12 cellular contexts compared by ENCODE assay signal in genomic region chr6:161271343-161272019, GRCh38. TPM values are rescaled to one million over a fixed set of nuclear protein-coding genes. Genes with fewer than 3 reads are reported as not detected.
DNase-seq lines count a peak whose midpoint lies in the region; ATAC-seq and TF ChIP-seq lines count a peak whose summit lies in the region.
"Had no signal": no experiment of that assay in that cellular context is flagged by ENCODE, and none has a peak within 500 bp of the region (broad histone marks: within the 10 kb centered on the region; RNA-seq: fewer than 3 reads in every experiment).

No MANE protein-coding gene starts in this region.

- no peak for TF ChIP-seq CTCF in nephron (IDR thresholded peaks at IDR 0.05; ENCODE audit: unreplicated experiment in 3 of 3)

- peaks cover 20 to 21% of the 10 kb centered on the region in 2 donors for H3K4me1 Mint-ChIP-seq in effector memory CD8-positive, alpha-beta T cell (ENCODE audit: low read depth in 2 of 2)
- peaks cover 36% of the 10 kb centered on the region for H3K4me1 Mint-ChIP-seq in nephron

- peaks cover 30% of the 10 kb centered on the region for H3K36me3 Mint-ChIP-seq in effector memory CD8-positive, alpha-beta T cell (ENCODE audit: insufficient read depth)
- H3K36me3 Mint-ChIP-seq in nephron (ENCODE audit: low read depth), result peaks cover 26% of the 10 kb centered on the region

- ATAC-seq in effector memory CD8-positive, alpha-beta T cell (replicated peaks), result no peak
- no peak for ATAC-seq in GM19467 (IDR thresholded peaks at IDR 0.05; ENCODE audit: unreplicated experiment)
- ATAC-seq: esophagus mucosa had no signal

- peak overlapping the region; percentile 5 to 40 for H3K27ac Mint-ChIP-seq in effector memory CD8-positive, alpha-beta T cell
- peak overlapping the region in 1 of 3 experiments; percentile 13 for H3K27ac Mint-ChIP-seq in nephron

- no peak overlapping the region for H3K4me3 Mint-ChIP-seq in effector memory CD8-positive, alpha-beta T cell
- peak overlapping the region; percentile 33 to 64 (median 40) for H3K4me3 Mint-ChIP-seq in nephron

- DNase-seq in CD1c-positive myeloid dendritic cell (ENCODE audit: extremely low spot score), result peak; percentile 15
- DNase-seq in M059J (ENCODE audit: low read depth), result peak; percentile 63
- no peak for DNase-seq in effector memory CD8-positive, alpha-beta T cell
- DNase-seq in NCI-H2171 treated with DMSO at 0.1 percent for 48 hours (lab: John Stamatoyannopoulos, UW), result no peak
- DNase-seq in kidney tubule cell (ENCODE audit: low spot score), result no peak
- no peak for DNase-seq in NCI-H1930 (lab: John Stamatoyannopoulos, UW)
- DNase-seq: GF-D8; NCI-H1436; stimulated activated naive CD4-positive, alpha-beta T cell treated with Interleukin-2 at 50 U/mL for 16 hours had no signal

- no peaks in the 10 kb centered on the region for H3K27me3 Mint-ChIP-seq in effector memory CD8-positive, alpha-beta T cell
- no peaks in the 10 kb centered on the region for H3K27me3 Mint-ChIP-seq in nephron (ENCODE audit: low read depth)

- no peaks in the 10 kb centered on the region for H3K9me3 Mint-ChIP-seq in effector memory CD8-positive, alpha-beta T cell
- H3K9me3 Mint-ChIP-seq in nephron, result no peaks in the 10 kb centered on the region

RNA-seq across cellular contexts. Expression of gene AGPAT4, which starts 2.4 kb away (rescaled TPM):
- total RNA-seq in M059J (2014; rRNA removed; shearing (Covaris generic)), result 12.0 and 20.5 TPM in 2 replicates

Comparison
In these comparisons a context has a peak if more than half of its experiments do, and no peak if none do; other contexts are left out.
1. DNase-seq: peak in CD1c-positive myeloid dendritic cell (single experiment) and M059J (single experiment); none in effector memory CD8-positive, alpha-beta T cell (0 of 3), NCI-H2171 treated with DMSO at 0.1 percent for 48 hours (single experiment), kidney tubule cell (single experiment) and NCI-H1930 (0 of 2).
2. H3K4me3 Mint-ChIP-seq: peak in nephron (3 of 3); none in effector memory CD8-positive, alpha-beta T cell (0 of 2).